26 cellular contexts compared by ENCODE assay signal in the genomic region with DNA sequence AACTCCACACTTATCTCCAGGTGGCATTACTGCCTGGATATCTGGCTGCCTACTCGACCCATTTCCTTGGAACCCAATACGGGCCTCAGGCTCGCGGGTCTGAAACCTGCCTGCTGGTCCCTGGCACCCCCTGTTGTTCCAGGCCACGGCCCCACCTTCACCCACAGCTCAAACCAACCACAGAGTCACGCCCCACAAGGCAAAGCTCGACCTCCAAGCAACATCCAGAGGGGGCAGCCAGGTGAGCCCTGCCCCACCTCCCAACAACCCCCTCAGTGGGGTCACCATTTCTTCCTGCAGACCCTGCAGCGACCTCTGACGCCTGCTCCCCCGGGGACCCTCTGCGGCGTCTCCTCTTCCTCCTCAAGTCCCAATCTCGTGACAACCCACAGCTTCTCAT.
"Had no signal": no experiment of that assay in that cellular context is flagged by ENCODE, and none has a peak within 500 bp of the region (broad histone marks: within the 10 kb centered on the region; RNA-seq: fewer than 3 reads in every experiment).

No MANE protein-coding gene starts in this region.

- H3K27ac Mint-ChIP-seq: activated B cell treated with CpG ODN at 0.5 μM for 24 hours; activated CD4-positive, alpha-beta T cell treated with anti-CD3 and anti-CD28 coated beads, Interleukin-2, amount 10 ng/mL, durations not matched to agents 24 days and 14 days; activated CD8-positive, alpha-beta memory T cell treated with anti-CD3 and anti-CD28 coated beads, Interleukin-2, amount 10 ng/mL, durations not matched to agents 7 days and 5 days; activated naive CD4-positive, alpha-beta T cell treated with anti-CD3 and anti-CD28 coated beads for 36 hours; IgD-negative memory B cell; T-cell had no signal

- H3K36me3 Mint-ChIP-seq: activated CD8-positive, alpha-beta memory T cell treated with anti-CD3 and anti-CD28 coated beads, Interleukin-2, amount 10 ng/mL, durations not matched to agents 7 days and 5 days; IgD-negative memory B cell; T-cell had no signal

- H3K36me3 ChIP-seq: cardiac muscle cell had no signal

- H3K27ac ChIP-seq: cardiac muscle cell had no signal

- H3K4me1 Mint-ChIP-seq: activated B cell treated with CpG ODN at 0.5 μM for 24 hours; activated CD4-positive, alpha-beta T cell treated with anti-CD3 and anti-CD28 coated beads, Interleukin-2, amount 10 ng/mL, durations not matched to agents 24 days and 14 days; activated CD8-positive, alpha-beta memory T cell treated with anti-CD3 and anti-CD28 coated beads, Interleukin-2, amount 10 ng/mL, durations not matched to agents 7 days and 5 days; IgD-negative memory B cell had no signal

- H3K9me3 Mint-ChIP-seq: activated B cell treated with CpG ODN at 0.5 μM for 24 hours; activated CD4-positive, alpha-beta T cell treated with anti-CD3 and anti-CD28 coated beads, Interleukin-2, amount 10 ng/mL, durations not matched to agents 24 days and 14 days; activated naive CD4-positive, alpha-beta T cell treated with anti-CD3 and anti-CD28 coated beads for 36 hours; activated T-cell treated with anti-CD3 and anti-CD28 coated beads, Interleukin-2, amount 50 U/mL, for 4 hours; T-cell had no signal

- H3K27me3 ChIP-seq: cardiac muscle cell had no signal

- H3K4me3 ChIP-seq: cardiac muscle cell had no signal

- H3K4me3 Mint-ChIP-seq: activated B cell treated with CpG ODN at 0.5 μM for 24 hours; activated CD4-positive, alpha-beta T cell treated with anti-CD3 and anti-CD28 coated beads, Interleukin-2, amount 10 ng/mL, durations not matched to agents 24 days and 14 days; activated CD8-positive, alpha-beta memory T cell treated with anti-CD3 and anti-CD28 coated beads, Interleukin-2, amount 10 ng/mL, durations not matched to agents 7 days and 5 days; activated naive CD4-positive, alpha-beta T cell treated with anti-CD3 and anti-CD28 coated beads for 36 hours; activated T-cell treated with anti-CD3 and anti-CD28 coated beads, Interleukin-2, amount 50 U/mL, for 4 hours; brain; IgD-negative memory B cell; T-cell had no signal

- DNase-seq: activated B cell treated with CpG ODN at 0.5 μM for 24 hours; activated CD4-positive, alpha-beta T cell treated with anti-CD3 and anti-CD28 coated beads for 1 hour; activated CD4-positive, alpha-beta T cell treated with anti-CD3 and anti-CD28 coated beads, Interleukin-2, amount 10 ng/mL, durations not matched to agents 24 days and 14 days; activated CD4-positive, alpha-beta T cell treated with anti-CD3 and anti-CD28 coated beads, Interleukin-2, amount 50 U/mL, for 48 hours; activated CD8-positive, alpha-beta memory T cell treated with anti-CD3 and anti-CD28 coated beads, Interleukin-2, amount 10 ng/mL, durations not matched to agents 7 days and 5 days; activated effector memory CD4-positive, alpha-beta T cell treated with anti-CD3 and anti-CD28 coated beads, Interleukin-2, amount 50 U/mL, for 16 hours; activated naive CD4-positive, alpha-beta T cell treated with anti-CD3 and anti-CD28 coated beads for 36 hours; activated T-cell treated with anti-CD3 and anti-CD28 coated beads, Interleukin-2, amount 50 U/mL, for 4 hours; amniotic stem cell; KG1; MV-4-11; NCI-H1092 treated with DMSO at 0.1 percent for 48 hours; NCI-H1417 treated with DMSO at 0.1 percent for 48 hours; NCI-H1694; NCI-H2029; NCI-H345; NCI-H510A; NCI-H69; NK-92 treated with Interleukin-12 subunit alpha and Interleukin-12 subunit beta, amount 100 ng/mL, for 24 hours; SIG-M5; T-cell; T-helper 2 cell; T1000 had no signal
